ENCODE assay signal across 17 cellular contexts in genomic region chr12:132717531-132718387, GRCh38. TPM values are rescaled to one million over a fixed set of nuclear protein-coding genes. Genes with fewer than 3 reads are reported as not detected.
DNase-seq lines count a peak whose midpoint lies in the region; ATAC-seq and TF ChIP-seq lines count a peak whose summit lies in the region.
"Had no signal": no experiment of that assay in that cellular context is flagged by ENCODE, and none has a peak within 500 bp of the region (broad histone marks: within the 10 kb centered on the region; RNA-seq: fewer than 3 reads in every experiment).

No MANE protein-coding gene starts in this region.

- H3K4ac ChIP-seq in IMR-90 (ENCODE audit: low read depth, low read length), result no peak overlapping the region

- H3K36me3 ChIP-seq in IMR-90 (ENCODE audit: control insufficient read depth, insufficient read depth, low read length), result peaks cover 47% of the 10 kb centered on the region

- H2AK5ac ChIP-seq in IMR-90 (ENCODE audit: low read depth, low read length), result no peak overlapping the region

- H3K9me3 ChIP-seq in IMR-90 (ENCODE audit: control insufficient read depth, insufficient read depth, low read length), result no peaks in the 10 kb centered on the region
- H3K9me3 ChIP-seq: BE2C, body of pancreas, lower lobe of right lung, pancreas, thoracic aorta had no signal

- H2BK15ac ChIP-seq in IMR-90 (ENCODE audit: low read depth, low read length), result no peak overlapping the region

- H2BK5ac ChIP-seq in IMR-90 (ENCODE audit: low read depth, low read length, poor library complexity, severe bottlenecking), result no peak overlapping the region

- 94% methylated on average over 44 of the region's 61 CpGs; no CpG with 5 or more reads in 1 of the 2 experiments for WGBS in IMR-90 (ENCODE audit: extremely low coverage in 2 of 2, insufficient read length in 1 of 2), 2 experiments

- H3K4me2 ChIP-seq in IMR-90 (ENCODE audit: low read depth, low read length), result no peak overlapping the region

- in situ Hi-C loops in IMR-90 (cut with MboI; ENCODE audit: low sequenced_read_pairs), result no loop called here

- no peak overlapping the region for H2BK20ac ChIP-seq in IMR-90 (ENCODE audit: low read depth, low read length)

- no peak overlapping the region for H3K56ac ChIP-seq in IMR-90 (ENCODE audit: extremely low read depth, insufficient read depth, low read length)

- H4K20me1 ChIP-seq in IMR-90 (ENCODE audit: insufficient read depth, low read length), result peaks cover 13% of the 10 kb centered on the region

- no peak for TF ChIP-seq POLR2A in IMR-90 (IDR thresholded peaks at IDR 0.05; ENCODE audit: low read depth, low read length)

- CTCF ChIA-PET in IMR-90 (lab: Yijun Ruan, JAX), result no interaction called here

- H3K79me1 ChIP-seq in IMR-90 (ENCODE audit: low read depth in 1 of 2, low read length in 2 of 2), result peaks cover 20 to 38% of the 10 kb centered on the region in 2 experiments

- intact Hi-C loops in IMR-90 (cut with micrococcal nuclease), result no loop called here

- no peak overlapping the region for H4K8ac ChIP-seq in IMR-90 (ENCODE audit: low read depth in 2 of 2, low read length in 2 of 2)

- no peak overlapping the region for H3K9ac ChIP-seq in IMR-90 (ENCODE audit: low read depth, low read length)

- dilution Hi-C loops in IMR-90 (cut with HindIII; ENCODE audit: low sequenced_read_pairs, unreplicated experiment), result no loop called here

- H3K4me1 ChIP-seq in IMR-90 (ENCODE audit: control insufficient read depth, insufficient read depth, low read length), result no peaks in the 10 kb centered on the region
- H3K4me1 ChIP-seq: BE2C, pancreas had no signal

- no peak overlapping the region for H3K27ac ChIP-seq in IMR-90 (ENCODE audit: insufficient read depth, low read length)
- H3K27ac ChIP-seq: body of pancreas, lower lobe of right lung, pancreas, thoracic aorta had no signal

- no peak for ATAC-seq in IMR-90 (ENCODE audit: low read depth)

- H3K23ac ChIP-seq in IMR-90 (ENCODE audit: low read depth, low read length), result no peak overlapping the region

- POLR2A ChIA-PET in IMR-90 (lab: Charles Lee; ENCODE audit: unreplicated experiment), result no interaction called here

- H3K4me3 ChIP-seq in IMR-90 (ENCODE audit: insufficient read depth, low read depth, low read length), result no peak overlapping the region
- H3K4me3 ChIP-seq: body of pancreas, lower lobe of right lung, pancreas, thoracic aorta had no signal

- no peak for TF ChIP-seq RAD21 in IMR-90 (IDR thresholded peaks at IDR 0.05; ENCODE audit: low read length)

- peak overlapping the region; percentile 24 for H2AK9ac ChIP-seq in IMR-90 (replicated peaks; ENCODE audit: low read depth, low read length, poor library complexity)

- no peak overlapping the region for H3K18ac ChIP-seq in IMR-90 (ENCODE audit: low read depth, low read length)

- no peak overlapping the region for H2BK120ac ChIP-seq in IMR-90 (ENCODE audit: low read depth, low read length)

- no peak overlapping the region for H4K91ac ChIP-seq in IMR-90 (ENCODE audit: insufficient read depth, low read depth, low read length)

- H4K5ac ChIP-seq in IMR-90 (ENCODE audit: low read depth, low read length), result no peak overlapping the region

- no peak overlapping the region for H2AFZ ChIP-seq in IMR-90 (replicated peaks; ENCODE audit: low read length, poor library complexity)

- BruUV-seq in IMR-90 (replicated peaks; lab: Mats Ljungman, UMichigan), result no TSS peak

- H3K27me3 ChIP-seq in IMR-90 (ENCODE audit: control insufficient read depth, insufficient read depth, low read length), result no peaks in the 10 kb centered on the region
- H3K27me3 ChIP-seq: BE2C, body of pancreas, pancreas had no signal

- no peaks in the 10 kb centered on the region for H3K9me1 ChIP-seq in IMR-90 (ENCODE audit: insufficient read depth, low read length)

- no peak overlapping the region for H3K14ac ChIP-seq in IMR-90 (replicated peaks; ENCODE audit: low read depth, low read length)

- DNase-seq in D341Med (ENCODE audit: low spot score), result peak; percentile 39
- no peak for DNase-seq in IMR-90
- DNase-seq in iPS-NIHi7 (ENCODE audit: extremely low spot score), result peak; percentile 11
- DNase-seq in DMS153 (lab: John Stamatoyannopoulos, UW), result no peak
- no peak for DNase-seq in NCI-H2196 (lab: John Stamatoyannopoulos, UW; ENCODE audit: unreplicated experiment)
- DNase-seq: activated CD4-positive, alpha-beta T cell treated with anti-CD3 and anti-CD28 coated beads, Interleukin-2, amount 10 ng/mL, durations not matched to agents 7 days and 5 days; activated T-cell treated with anti-CD3 and anti-CD28 coated beads for 4 hours; BE2C; body of pancreas; lower lobe of right lung; MV-4-11; NCI-H2029 treated with DMSO at 0.1 percent for 48 hours; NCI-H524 treated with DMSO at 0.1 percent for 48 hours; stimulated activated CD4-positive, alpha-beta T cell treated with anti-CD3 and anti-CD28 coated beads, Interleukin-2, amount 100 ng/mL, for 48 hours; T1000 had no signal

- no peak for TF ChIP-seq CTCF in IMR-90 (conservative IDR thresholded peaks at IDR 0.05; ENCODE audit: low read depth, low read length)

TF ChIP-seq in IMR-90, 13 proteins besides CTCF, POLR2A, EP300 and RAD21:
- TF ChIP-seq MXI1 (IDR thresholded peaks at IDR 0.05; ENCODE audit: borderline replicate concordance, low read depth, low read length) (no peak), MAFK (IDR thresholded peaks at IDR 0.05; ENCODE audit: low read depth, low read length) (no peak), CHD1 (IDR thresholded peaks at IDR 0.05; ENCODE audit: low read depth, low read length) (no peak), ELK1 (IDR thresholded peaks at IDR 0.05; ENCODE audit: borderline replicate concordance, low read depth, low read length) (no peak), MAZ (IDR thresholded peaks at IDR 0.05; ENCODE audit: borderline replicate concordance, low read depth, low read length) (no peak), SMC3 (IDR thresholded peaks at IDR 0.05; ENCODE audit: low read depth, low read length) (no peak), RCOR1 (IDR thresholded peaks at IDR 0.05; ENCODE audit: insufficient replicate concordance, low read length) (no peak), BHLHE40 (IDR thresholded peaks at IDR 0.05; ENCODE audit: low read depth, low read length) (no peak), CEBPB (IDR thresholded peaks at IDR 0.05; ENCODE audit: low read depth, low read length) (no peak), NFE2L2 (IDR thresholded peaks at IDR 0.05; ENCODE audit: low read depth, low read length) (no peak), USF2 (IDR thresholded peaks at IDR 0.05; ENCODE audit: low read depth, low read length) (no peak), RFX5 (IDR thresholded peaks at IDR 0.05; ENCODE audit: low read depth, low read length) (no peak), FOS (IDR thresholded peaks at IDR 0.05; ENCODE audit: low read depth, low read length) (no peak)

RNA-seq across cellular contexts. Expression of gene PGAM5, which starts 7.1 kb away (rescaled TPM):
- total RNA-seq in IMR-90 (2012; rRNA removed), result 36.9 and 37.8 TPM in 2 replicates
- polyA plus RNA-seq in IMR-90 (2012; rRNA removed), result 24.1 and 25.2 TPM in 2 replicates
- polyA plus RNA-seq in IMR-90 (2012; cell fraction: cytosol; rRNA removed), result 11.1 and 21.8 TPM in 2 replicates
- polyA plus RNA-seq in IMR-90 (2012; cell fraction: nucleus; rRNA removed; ENCODE audit: low replicate concordance), result 8.5 and 14.7 TPM in 2 replicates

RNA-seq across cellular contexts. Expression of gene PXMP2, which starts 30.4 kb away (rescaled TPM):
- 10.9 and 13.3 TPM in 2 replicates for total RNA-seq in IMR-90 (2012; rRNA removed)
- 20.1 and 20.7 TPM in 2 replicates for polyA plus RNA-seq in IMR-90 (2012; rRNA removed)
- polyA plus RNA-seq in IMR-90 (2012; cell fraction: cytosol; rRNA removed), result 19.8 and 25.9 TPM in 2 replicates
- polyA plus RNA-seq in IMR-90 (2012; cell fraction: nucleus; rRNA removed; ENCODE audit: low replicate concordance), result 9.2 and 12.3 TPM in 2 replicates

RNA-seq across cellular contexts. Expression of gene POLE, which starts 30.6 kb away (rescaled TPM):
- total RNA-seq in IMR-90 (2012; rRNA removed), result 17.2 TPM in 2 replicates
- polyA plus RNA-seq in IMR-90 (2012; rRNA removed), result 20.7 and 22.4 TPM in 2 replicates
- polyA plus RNA-seq in IMR-90 (2012; cell fraction: cytosol; rRNA removed), result 5.0 and 6.0 TPM in 2 replicates
- polyA plus RNA-seq in IMR-90 (2012; cell fraction: nucleus; rRNA removed; ENCODE audit: low replicate concordance), result 98.2 and 146 TPM in 2 replicates

RNA-seq across cellular contexts. Expression of gene ANKLE2, which starts 43.9 kb away (rescaled TPM):
- total RNA-seq in IMR-90 (2012; rRNA removed), result 63.4 and 66.4 TPM in 2 replicates
- polyA plus RNA-seq in IMR-90 (2012; rRNA removed), result 80.4 and 82.4 TPM in 2 replicates
- 21.2 and 34.0 TPM in 2 replicates for polyA plus RNA-seq in IMR-90 (2012; cell fraction: cytosol; rRNA removed)
- 229 and 398 TPM in 2 replicates for polyA plus RNA-seq in IMR-90 (2012; cell fraction: nucleus; rRNA removed; ENCODE audit: low replicate concordance)

Comparison
In these comparisons a context has a peak if more than half of its experiments do, and no peak if none do; other contexts are left out.
1. DNase-seq: peak in D341Med (single experiment) and iPS-NIHi7 (single experiment); none in IMR-90 (single experiment), DMS153 (single experiment) and NCI-H2196 (single experiment).